In genomic region chr1:234271243-234271606, GRCh38 we compare ENCODE assay signal across 10 cellular contexts.
A peak's percentile ranks its signal among the peaks of the same experiment; 100 is the strongest.
DNase-seq lines count a peak whose midpoint lies in the region; ATAC-seq and TF ChIP-seq lines count a peak whose summit lies in the region.
"Had no signal": no experiment of that assay in that cellular context is flagged by ENCODE, and none has a peak within 500 bp of the region (broad histone marks: within the 10 kb centered on the region; RNA-seq: fewer than 3 reads in every experiment).

No MANE protein-coding gene starts in this region.

- TF ChIP-seq EP300 in transverse colon (IDR thresholded peaks at IDR 0.05; ENCODE audit: low read depth) = no peak

- H3K27ac ChIP-seq in transverse colon = no peak overlapping the region
- H3K27ac ChIP-seq in brain microvascular endothelial cell = no peak overlapping the region
- H3K27ac ChIP-seq in CD8-positive, alpha-beta T cell (ENCODE audit: low read depth, low read length) = no peak overlapping the region
- H3K27ac ChIP-seq: parathyroid adenoma had no signal

- H3K36me3 ChIP-seq in transverse colon = no peaks in the 10 kb centered on the region
- no peaks in the 10 kb centered on the region for H3K36me3 ChIP-seq in brain microvascular endothelial cell (replicated peaks)
- no peaks in the 10 kb centered on the region for H3K36me3 ChIP-seq in CD8-positive, alpha-beta T cell (ENCODE audit: insufficient read depth, low read length)

- H3K4me1 Mint-ChIP-seq in HFFc6 (ENCODE audit: low read depth) = no peaks in the 10 kb centered on the region
- H3K4me1 Mint-ChIP-seq in CD8-positive, alpha-beta T cell (ENCODE audit: low read depth) = no peaks in the 10 kb centered on the region

- H3K4me3 ChIP-seq in transverse colon (no peak overlapping the region), brain microvascular endothelial cell (ENCODE audit: low read depth, low read length) (no peak overlapping the region)
- no peak overlapping the region for H3K4me3 ChIP-seq in CD8-positive, alpha-beta T cell (ENCODE audit: low read depth, low read length)

- CTCF ChIA-PET in GM10248 (lab: Yijun Ruan, JAX) = interaction anchor here (1.3 kb wide), 1 partner anchor 12 kb away, joined by 3 read pairs; no protein-coding TSS in a partner anchor
- CTCF ChIA-PET in CD8-positive, alpha-beta T cell (lab: Charles Lee) = no interaction called here

- no peaks in the 10 kb centered on the region for H3K27me3 ChIP-seq in transverse colon
- H3K27me3 ChIP-seq in brain microvascular endothelial cell (replicated peaks) = no peaks in the 10 kb centered on the region
- no peaks in the 10 kb centered on the region for H3K27me3 ChIP-seq in CD8-positive, alpha-beta T cell (ENCODE audit: insufficient read depth, low read length)

- no peak for TF ChIP-seq POLR2A in transverse colon (IDR thresholded peaks at IDR 0.05)

- intact Hi-C loops in transverse colon (cut with DNase I; ENCODE audit: low total_unique reads) = no loop called here
- intact Hi-C loops in CD8-positive, alpha-beta T cell (cut with DNase I, micrococcal nuclease) = no loop called here

- H3K36me3 Mint-ChIP-seq in HFFc6 (ENCODE audit: low read depth) = no peaks in the 10 kb centered on the region
- H3K36me3 Mint-ChIP-seq in CD8-positive, alpha-beta T cell = no peaks in the 10 kb centered on the region

- no peak overlapping the region for H3K4me3 Mint-ChIP-seq in HFFc6
- H3K4me3 Mint-ChIP-seq in CD8-positive, alpha-beta T cell = no peak overlapping the region

- peaks cover 5% of the 10 kb centered on the region for H3K27me3 Mint-ChIP-seq in HFFc6 (ENCODE audit: insufficient read depth)
- H3K27me3 Mint-ChIP-seq in CD8-positive, alpha-beta T cell (ENCODE audit: low read depth) = peaks cover 6% of the 10 kb centered on the region

- peak; percentile 80 for DNase-seq in GM10248 (ENCODE audit: extremely low spot score)
- no peak for DNase-seq in HFFc6
- DNase-seq in transverse colon = no peak
- DNase-seq in brain microvascular endothelial cell = no peak
- no peak for DNase-seq in CD8-positive, alpha-beta T cell
- DNase-seq: C1 segment of cervical spinal cord had no signal

- WGBS in transverse colon (ENCODE audit: low coverage in 1 of 2), 2 donors = 45 to 48% methylated on average over 4 of the region's 4 CpGs

- TF ChIP-seq CTCF in GM10248 (IDR thresholded peaks at IDR 0.05; ENCODE audit: control extremely low read depth, extremely low read depth, low read depth, missing control alignments) (no peak), HFFc6 (IDR thresholded peaks at IDR 0.05) (no peak), transverse colon (IDR thresholded peaks at IDR 0.05) (no peak), brain microvascular endothelial cell (IDR thresholded peaks at IDR 0.05; ENCODE audit: low read depth, low read length, missing control alignments) (no peak)
- TF ChIP-seq CTCF in CD8-positive, alpha-beta T cell (IDR thresholded peaks at IDR 0.05) = no peak

- H3K9me3 ChIP-seq in transverse colon = no peaks in the 10 kb centered on the region
- no peaks in the 10 kb centered on the region for H3K9me3 ChIP-seq in CD8-positive, alpha-beta T cell (ENCODE audit: low read length)

- ATAC-seq in GM18909 (IDR thresholded peaks at IDR 0.05; ENCODE audit: poor library complexity, unreplicated experiment) = peak; percentile 97
- peak; percentile 94 for ATAC-seq in HG02571 (IDR thresholded peaks at IDR 0.05; ENCODE audit: unreplicated experiment)
- ATAC-seq in HG03439 (IDR thresholded peaks at IDR 0.05; ENCODE audit: unreplicated experiment) = peak; percentile 98
- ATAC-seq in CD8-positive, alpha-beta T cell = no peak

- in situ Hi-C loops in transverse colon (cut with MboI; ENCODE audit: low pct_ligation_motif_present in 1 of 4, low pct_unique_long_range_greater_than_20kb in 1 of 4, low sequenced_read_pairs in 3 of 4) = no loop called here
- in situ Hi-C loops in brain microvascular endothelial cell (cut with HindIII; ENCODE audit: low pct_ligation_motif_present, low sequenced_read_pairs) = no loop called here

- POLR2A ChIA-PET in GM10248 (lab: Yijun Ruan, JAX) = no interaction called here
- POLR2A ChIA-PET in CD8-positive, alpha-beta T cell (lab: Charles Lee) = no interaction called here

- H3K4me1 ChIP-seq in transverse colon = no peaks in the 10 kb centered on the region
- H3K4me1 ChIP-seq in CD8-positive, alpha-beta T cell (ENCODE audit: insufficient read depth, low read length) = no peaks in the 10 kb centered on the region
- H3K4me1 ChIP-seq: parathyroid adenoma had no signal

- H3K27ac Mint-ChIP-seq in HFFc6 = no peak overlapping the region
- H3K27ac Mint-ChIP-seq in CD8-positive, alpha-beta T cell = no peak overlapping the region

- H3K9me3 Mint-ChIP-seq in HFFc6 = peaks cover 10% of the 10 kb centered on the region
- no peaks in the 10 kb centered on the region for H3K9me3 Mint-ChIP-seq in CD8-positive, alpha-beta T cell
